1 cellular context compared by ENCODE assay signal in the genomic region with DNA sequence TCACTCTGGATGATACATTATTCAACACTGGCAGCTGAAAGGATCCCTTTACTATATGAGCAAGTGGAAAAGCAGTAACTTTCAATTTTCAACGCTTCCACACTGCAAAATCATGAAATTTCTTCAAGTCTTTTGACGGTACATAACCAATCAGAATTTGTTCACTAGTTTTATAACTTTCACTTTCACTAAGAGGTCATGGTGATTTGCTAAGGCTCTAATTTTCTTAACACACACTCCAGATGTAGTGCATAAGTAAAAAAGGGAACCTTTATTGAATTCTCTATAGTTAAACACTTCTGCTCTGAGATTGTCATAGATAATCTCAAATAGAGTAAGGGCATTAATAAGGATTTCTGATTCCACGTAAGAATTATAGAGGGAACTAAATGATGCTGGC.
TF ChIP-seq lines count a peak whose summit lies in the region.

No MANE protein-coding gene starts in this region.

TF ChIP-seq in GM12891, 5 proteins besides CTCF, POLR2A, EP300 and RAD21:
- TF ChIP-seq PAX5 (IDR thresholded peaks at IDR 0.05; ENCODE audit: insufficient read depth, low read length, severe bottlenecking) = no peak
- TF ChIP-seq SPI1 (IDR thresholded peaks at IDR 0.05; ENCODE audit: low read depth, low read length) = no peak
- no peak for TF ChIP-seq POU2F2 (IDR thresholded peaks at IDR 0.05; ENCODE audit: low read depth, low read length)
- no peak for TF ChIP-seq POLR2AphosphoS5 (IDR thresholded peaks at IDR 0.05; ENCODE audit: low read depth, low read length)
- no peak for TF ChIP-seq TAF1 (IDR thresholded peaks at IDR 0.05; ENCODE audit: low read depth, low read length)
